Comparison of ENCODE assay signal across 23 cellular contexts in genomic region chrX:129840334-129840733, GRCh38. TPM values are rescaled to one million over a fixed set of nuclear protein-coding genes. Genes with fewer than 3 reads are reported as not detected.
DNase-seq lines count a peak whose midpoint lies in the region; TF ChIP-seq lines count a peak whose summit lies in the region.
"Had no signal": no experiment of that assay in that cellular context is flagged by ENCODE, and none has a peak within 500 bp of the region (broad histone marks: within the 10 kb centered on the region; RNA-seq: fewer than 3 reads in every experiment).

No MANE protein-coding gene starts in this region.

- H3K9me3 ChIP-seq in BLaER1 treated with 17β-estradiol and CSF1 and Interleukin-3, amounts not matched to agents 10 nM and 100 nM (replicated peaks in 1 of 11), result no peaks in the 10 kb centered on the region
- H3K9me3 ChIP-seq in PC-9 (ENCODE audit: insufficient read depth, low read depth) (no peaks in the 10 kb centered on the region), endocrine pancreas (ENCODE audit: control insufficient read depth, low read length) (no peaks in the 10 kb centered on the region), neural cell (ENCODE audit: low read length) (no peaks in the 10 kb centered on the region), SK-N-SH (no peaks in the 10 kb centered on the region)
- no peaks in the 10 kb centered on the region for H3K9me3 ChIP-seq in CD4-positive, alpha-beta memory T cell (ENCODE audit: control insufficient read depth in 1 of 2, low read length in 2 of 2)
- H3K9me3 ChIP-seq: colonic mucosa had no signal

- peak overlapping the region; percentile 11 to 82 (median 35); a peak in 15 of 22 replicates for H3K4me2 ChIP-seq in BLaER1 treated with 17β-estradiol and CSF1 and Interleukin-3, amounts not matched to agents 10 nM and 100 nM
- 0 out of 2 replicates have a peak overlapping the region, but pooled peaks have one; percentile 16 for H3K4me2 ChIP-seq in PC-9
- no peak overlapping the region for H3K4me2 ChIP-seq in neural cell (ENCODE audit: low read length)
- H3K4me2 ChIP-seq in SK-N-SH, result no peak overlapping the region

- peak overlapping the region in 1 of 7 donors; percentile 65 for H3K27ac Mint-ChIP-seq in CD4-positive, alpha-beta memory T cell
- H3K27ac Mint-ChIP-seq: activated CD4-positive, alpha-beta memory T cell treated with anti-CD3 and anti-CD28 coated beads, Interleukin-2, amount 10 ng/mL, durations not matched to agents 7 days and 5 days had no signal

- no peaks in the 10 kb centered on the region for H3K9me3 Mint-ChIP-seq in CD4-positive, alpha-beta memory T cell
- H3K9me3 Mint-ChIP-seq: activated CD4-positive, alpha-beta memory T cell treated with anti-CD3 and anti-CD28 coated beads, Interleukin-2, amount 10 ng/mL, durations not matched to agents 7 days and 5 days had no signal

- BruUV-seq in PC-9 (replicated peaks; lab: Mats Ljungman, UMichigan), result no TSS peak

- TF ChIP-seq CTCF in PC-9 (conservative IDR thresholded peaks at IDR 0.05) (no peak), neural cell (IDR thresholded peaks at IDR 0.05; ENCODE audit: poor library complexity, severe bottlenecking) (no peak), SK-N-SH (IDR thresholded peaks at IDR 0.05) (no peak)

- DNase-seq in PC-9, result no peak
- DNase-seq in SK-N-SH, result no peak
- no peak for DNase-seq in stimulated activated CD8-positive, alpha-beta memory T cell treated with anti-CD3 and anti-CD28 coated beads, Interleukin-4, amount 100 ng/mL, for 48 hours
- DNase-seq in NCI-H128 (lab: John Stamatoyannopoulos, UW; ENCODE audit: unreplicated experiment), result no peak
- DNase-seq in CD4-positive, alpha-beta memory T cell, result no peak
- DNase-seq: ACHN; activated CD4-positive, alpha-beta memory T cell treated with anti-CD3 and anti-CD28 coated beads, Interleukin-2, amount 10 ng/mL, durations not matched to agents 7 days and 5 days; activated naive CD4-positive, alpha-beta T cell; activated T-cell treated with anti-CD3 and anti-CD28 coated beads for 4 hours; aorta; colonic mucosa; foreskin keratinocyte; H7; hippocampal formation; MV-4-11; NCI-H187; NCI-H774; T-helper 2 cell had no signal

- H3K4me1 Mint-ChIP-seq in CD4-positive, alpha-beta memory T cell, result peaks cover 8 to 19% (median 13%) of the 10 kb centered on the region in 4 donors

- intact Hi-C loops in PC-9 (cut with micrococcal nuclease; ENCODE audit: unreplicated experiment), result loop anchor here (5.0 kb wide), 1 partner anchor 142 kb away; the partner anchor contains the start of gene BCORL1
- intact Hi-C loops in CD4-positive, alpha-beta memory T cell (cut with micrococcal nuclease), result no loop called here

- H3K36me3 Mint-ChIP-seq in CD4-positive, alpha-beta memory T cell, result peaks cover 0 to 5% of the 10 kb centered on the region in 2 donors

- H2AFZ ChIP-seq in PC-9 (no peak overlapping the region), neural cell (ENCODE audit: low read depth, low read length) (no peak overlapping the region), SK-N-SH (ENCODE audit: low read depth) (no peak overlapping the region)

- H3K4me3 ChIP-seq in BLaER1 treated with 17β-estradiol and CSF1 and Interleukin-3, amounts not matched to agents 10 nM and 100 nM, result no peak overlapping the region
- no peak overlapping the region for H3K4me3 ChIP-seq in PC-9
- no peak overlapping the region for H3K4me3 ChIP-seq in endocrine pancreas (ENCODE audit: control insufficient read depth, insufficient read depth, low read length)
- peak overlapping the region; percentile 78 for H3K4me3 ChIP-seq in neural cell (ENCODE audit: low read length)
- H3K4me3 ChIP-seq in SK-N-SH (ENCODE audit: low read depth in 2 of 2, low read length in 1 of 2), result no peak overlapping the region
- H3K4me3 ChIP-seq in CD4-positive, alpha-beta memory T cell (ENCODE audit: low read length in 2 of 2), result no peak overlapping the region
- H3K4me3 ChIP-seq: colonic mucosa, lung had no signal

- H3K9me2 ChIP-seq in PC-9 (ENCODE audit: insufficient read depth) (no peaks in the 10 kb centered on the region), neural cell (ENCODE audit: insufficient read depth, low read length) (no peaks in the 10 kb centered on the region), SK-N-SH (no peaks in the 10 kb centered on the region)

- peaks cover 55 to 91% (median 83%) of the 10 kb centered on the region in 11 experiments for H3K27me3 ChIP-seq in BLaER1 treated with 17β-estradiol and CSF1 and Interleukin-3, amounts not matched to agents 10 nM and 100 nM
- no peaks in the 10 kb centered on the region for H3K27me3 ChIP-seq in PC-9 (ENCODE audit: insufficient read depth, low read depth)
- H3K27me3 ChIP-seq in endocrine pancreas (ENCODE audit: control insufficient read depth, insufficient read depth, low read length), result no peaks in the 10 kb centered on the region
- H3K27me3 ChIP-seq in neural cell (ENCODE audit: insufficient read depth, low read depth, low read length), result no peaks in the 10 kb centered on the region
- peaks cover 16% of the 10 kb centered on the region for H3K27me3 ChIP-seq in SK-N-SH (ENCODE audit: insufficient read depth)
- no peaks in the 10 kb centered on the region for H3K27me3 ChIP-seq in CD4-positive, alpha-beta memory T cell (ENCODE audit: insufficient read depth, low read length)
- H3K27me3 ChIP-seq: colonic mucosa, foreskin keratinocyte had no signal

- H3K9ac ChIP-seq in BLaER1 treated with 17β-estradiol and CSF1 and Interleukin-3, amounts not matched to agents 10 nM and 100 nM, result 0 out of 22 replicates have a peak overlapping the region, but pooled peaks of 1 of the 11 experiments have one; percentile 6
- H3K9ac ChIP-seq in endocrine pancreas (ENCODE audit: control insufficient read depth, insufficient read depth, low read length) (peak overlapping the region; percentile 47), neural cell (ENCODE audit: low read length) (no peak overlapping the region), SK-N-SH (no peak overlapping the region)

- POLR2A ChIA-PET in PC-9 (lab: Charles Lee; ENCODE audit: unreplicated experiment), result no interaction called here
- POLR2A ChIA-PET in SK-N-SH (lab: Yijun Ruan, JAX), result no interaction called here
- POLR2A ChIA-PET in CD4-positive, alpha-beta memory T cell (lab: Charles Lee; ENCODE audit: partially characterized antibody), result no interaction called here

- WGBS in SK-N-SH (ENCODE audit: low lambda C conversion rate), result 0% methylated on average over 2 of the region's 5 CpGs

- CTCF ChIA-PET in PC-9 (lab: Charles Lee), result interaction anchor here (0.5 kb wide), 1 partner anchor 73 kb away, joined by 3 read pairs; no protein-coding TSS in a partner anchor
- CTCF ChIA-PET in SK-N-SH (lab: Yijun Ruan, JAX), result interaction anchor here (1.2 kb wide), 1 partner anchor 17 kb away, joined by 3 read pairs; no protein-coding TSS in a partner anchor
- CTCF ChIA-PET in CD4-positive, alpha-beta memory T cell (lab: Charles Lee; ENCODE audit: partially characterized antibody), result no interaction called here

- H3K27ac ChIP-seq in BLaER1 treated with 17β-estradiol and CSF1 and Interleukin-3, amounts not matched to agents 10 nM and 100 nM, result no peak overlapping the region
- no peak overlapping the region for H3K27ac ChIP-seq in PC-9
- no peak overlapping the region for H3K27ac ChIP-seq in neural cell (ENCODE audit: low read length)
- no peak overlapping the region for H3K27ac ChIP-seq in SK-N-SH (ENCODE audit: low read depth in 2 of 2, low read length in 1 of 2)
- no peak overlapping the region for H3K27ac ChIP-seq in CD4-positive, alpha-beta memory T cell (ENCODE audit: low read depth, low read length)
- H3K27ac ChIP-seq: C4-2B, colonic mucosa, foreskin keratinocyte had no signal

- peaks cover 68% of the 10 kb centered on the region for H3K79me2 ChIP-seq in PC-9 (ENCODE audit: low read depth)
- peaks cover 25% of the 10 kb centered on the region for H3K79me2 ChIP-seq in neural cell (replicated peaks; ENCODE audit: insufficient read depth, low read length)
- H3K79me2 ChIP-seq in SK-N-SH (ENCODE audit: insufficient read depth), result no peaks in the 10 kb centered on the region

- no peak overlapping the region for H3K4me3 Mint-ChIP-seq in CD4-positive, alpha-beta memory T cell
- H3K4me3 Mint-ChIP-seq: activated CD4-positive, alpha-beta memory T cell treated with anti-CD3 and anti-CD28 coated beads, Interleukin-2, amount 10 ng/mL, durations not matched to agents 7 days and 5 days had no signal

- peaks cover 12 to 35% (median 27%) of the 10 kb centered on the region in 10 experiments; a peak in 17 of 20 replicates for H3K4me1 ChIP-seq in BLaER1 treated with 17β-estradiol and CSF1 and Interleukin-3, amounts not matched to agents 10 nM and 100 nM
- peaks cover 21% of the 10 kb centered on the region for H3K4me1 ChIP-seq in PC-9 (replicated peaks; ENCODE audit: insufficient read depth)
- no peaks in the 10 kb centered on the region for H3K4me1 ChIP-seq in endocrine pancreas (ENCODE audit: control insufficient read depth, insufficient read depth, low read length)
- peaks cover 0 to 2% of the 10 kb centered on the region in 2 experiments; a peak in 2 of 4 replicates for H3K4me1 ChIP-seq in SK-N-SH (ENCODE audit: control insufficient read depth in 1 of 2, insufficient read depth in 2 of 2, low read depth in 1 of 2, low read length in 1 of 2)
- H3K4me1 ChIP-seq in CD4-positive, alpha-beta memory T cell (ENCODE audit: insufficient read depth, low read length), result peaks cover 14% of the 10 kb centered on the region
- H3K4me1 ChIP-seq: colonic mucosa, foreskin keratinocyte had no signal

- peaks cover 0 to 23% (median 0%) of the 10 kb centered on the region in 11 experiments; a peak in 6 of 22 replicates for H3K36me3 ChIP-seq in BLaER1 treated with 17β-estradiol and CSF1 and Interleukin-3, amounts not matched to agents 10 nM and 100 nM
- peaks cover 31% of the 10 kb centered on the region for H3K36me3 ChIP-seq in PC-9 (ENCODE audit: low read depth)
- H3K36me3 ChIP-seq in endocrine pancreas (ENCODE audit: control insufficient read depth, insufficient read depth, low read length), result no peaks in the 10 kb centered on the region
- H3K36me3 ChIP-seq in neural cell (ENCODE audit: insufficient read depth, low read length), result no peaks in the 10 kb centered on the region
- no peaks in the 10 kb centered on the region for H3K36me3 ChIP-seq in SK-N-SH (replicated peaks in 1 of 2; ENCODE audit: control insufficient read depth in 1 of 2, insufficient read depth in 2 of 2, low read length in 1 of 2)
- no peaks in the 10 kb centered on the region for H3K36me3 ChIP-seq in CD4-positive, alpha-beta memory T cell (ENCODE audit: insufficient read depth, low read length)
- H3K36me3 ChIP-seq: colonic mucosa had no signal

- H4K20me1 ChIP-seq in BLaER1 treated with 17β-estradiol and CSF1 and Interleukin-3, amounts not matched to agents 10 nM and 100 nM, result peaks cover 0 to 41% (median 10%) of the 10 kb centered on the region in 11 experiments; a peak in 10 of 22 replicates
- peaks cover 37% of the 10 kb centered on the region for H4K20me1 ChIP-seq in PC-9 (ENCODE audit: insufficient read depth)
- H4K20me1 ChIP-seq in neural cell (ENCODE audit: insufficient read depth), result no peaks in the 10 kb centered on the region
- no peaks in the 10 kb centered on the region for H4K20me1 ChIP-seq in SK-N-SH (ENCODE audit: insufficient read depth)

- H3F3A ChIP-seq in PC-9 (ENCODE audit: insufficient read depth, low read depth) (peaks cover 28% of the 10 kb centered on the region), neural cell (ENCODE audit: insufficient read depth, low read length, poor library complexity, severe bottlenecking) (no peaks in the 10 kb centered on the region), SK-N-SH (replicated peaks; ENCODE audit: insufficient read depth) (no peaks in the 10 kb centered on the region)

- no peaks in the 10 kb centered on the region for H3K27me3 Mint-ChIP-seq in CD4-positive, alpha-beta memory T cell

- TF ChIP-seq RAD21 in neural cell (conservative IDR thresholded peaks at IDR 0.05) (no peak), SK-N-SH (IDR thresholded peaks at IDR 0.05; ENCODE audit: low read length) (no peak)

- TF ChIP-seq EP300 in neural cell (conservative IDR thresholded peaks at IDR 0.05; ENCODE audit: poor library complexity, severe bottlenecking) (no peak), SK-N-SH (IDR thresholded peaks at IDR 0.05; ENCODE audit: borderline replicate concordance in 1 of 2, low read depth in 1 of 2, low read length in 1 of 2) (no peak)

RNA-seq across cellular contexts. Expression of gene ZDHHC9, which starts 3.4 kb away (rescaled TPM):
- 84.2 and 108 TPM in 2 replicates for total RNA-seq in PC-9 (2021)
- polyA plus RNA-seq in neural cell, result 24.9 and 30.4 TPM in 2 replicates
- polyA minus RNA-seq in neural cell, result 39.1 and 39.4 TPM in 2 replicates
- polyA plus RNA-seq in SK-N-SH (2012; rRNA removed), result 8.1 and 12.2 TPM in 2 replicates
- 9.0 and 9.8 TPM in 2 replicates for polyA plus RNA-seq in SK-N-SH (2012; cell fraction: cytosol; rRNA removed)
- polyA plus RNA-seq in SK-N-SH (2012; cell fraction: nucleus; rRNA removed), result 8.9 and 11.0 TPM in 2 replicates
- total RNA-seq in CD4-positive, alpha-beta memory T cell, result 1 to 10 TPM; 5.1 to 6.1 TPM
- 1 to 10 TPM; 5.6 to 8.1 TPM for polyA plus RNA-seq in CD4-positive, alpha-beta memory T cell

Comparison
In these comparisons a context has a peak if more than half of its experiments do, and no peak if none do; other contexts are left out.
1. H3K4me2 ChIP-seq: peak in BLaER1 treated with 17β-estradiol and CSF1 and Interleukin-3, amounts not matched to agents 10 nM and 100 nM (11 of 11) and PC-9 (single experiment); none in neural cell (single experiment) and SK-N-SH (single experiment).